ENCODE assay signal across 8 cellular contexts in the genomic region with DNA sequence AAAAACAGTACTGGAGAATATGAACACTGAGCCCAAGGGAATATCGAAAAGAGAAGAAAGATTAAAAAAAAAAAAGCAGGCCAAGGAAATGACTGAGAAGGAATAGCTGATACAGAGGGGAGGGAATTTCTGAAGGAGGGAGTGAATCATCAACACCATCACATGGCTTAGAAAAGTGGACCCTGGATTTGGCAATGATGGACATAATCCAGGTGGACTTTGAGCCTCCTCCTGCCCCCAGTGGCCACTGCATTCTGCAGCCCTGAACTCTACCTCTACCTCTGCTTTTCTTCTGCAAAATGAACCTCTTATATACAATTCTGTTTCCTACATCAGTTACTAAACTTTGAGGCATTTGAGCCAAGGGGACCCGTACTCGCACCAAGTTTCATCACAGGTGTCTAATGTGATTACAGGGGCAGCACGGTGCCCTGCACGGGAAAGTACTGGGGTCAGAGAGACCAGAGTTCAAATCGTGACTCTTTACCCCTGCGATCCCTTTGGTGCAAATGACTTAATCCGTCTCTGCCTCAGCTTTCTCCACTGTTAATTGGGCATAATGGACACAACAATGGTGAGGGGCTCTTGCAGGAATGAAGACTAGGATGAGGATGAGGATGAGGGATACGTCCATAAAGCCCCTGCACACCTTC. TPM values are rescaled to one million over a fixed set of nuclear protein-coding genes. Genes with fewer than 3 reads are reported as not detected.
DNase-seq lines count a peak whose midpoint lies in the region; ATAC-seq and TF ChIP-seq lines count a peak whose summit lies in the region.

No MANE protein-coding gene starts in this region.

- peak overlapping the region; percentile 91 for H3K27ac Mint-ChIP-seq in memory B cell

- in situ Hi-C loops in astrocyte of the spinal cord (cut with HindIII; ENCODE audit: low sequenced_read_pairs), result no loop called here

- H3K27me3 Mint-ChIP-seq in memory B cell, result no peaks in the 10 kb centered on the region

- peak overlapping the region; percentile 62 for H3K4me3 ChIP-seq in AG10803 (ENCODE audit: low read length)
- peak overlapping the region; percentile 57 for H3K4me3 ChIP-seq in astrocyte of the spinal cord (ENCODE audit: low read depth, low read length)

- H3K4me1 Mint-ChIP-seq in memory B cell, result peaks cover 28% of the 10 kb centered on the region

- no peaks in the 10 kb centered on the region for H3K9me3 Mint-ChIP-seq in memory B cell

- DNase-seq in AG10803 (ENCODE audit: low read depth) (peak; percentile 31), HT-29 (ENCODE audit: low spot score) (peak; percentile 63), astrocyte of the spinal cord (ENCODE audit: low read depth, low spot score) (peak; percentile 43), memory B cell (ENCODE audit: low spot score in 2 of 2) (no peak), NCI-H774 (lab: John Stamatoyannopoulos, UW) (no peak), NCI-H187 (lab: John Stamatoyannopoulos, UW) (no peak), nucleus accumbens (lab: John Stamatoyannopoulos, UW) (no peak)
- DNase-seq in stimulated activated CD4-positive, alpha-beta T cell treated with anti-CD3 and anti-CD28 coated beads, Interleukin-1b, Interleukin-23, amount 100 ng/mL, for 48 hours, result no peak

- TF ChIP-seq CTCF in AG10803 (conservative IDR thresholded peaks at IDR 0.05; ENCODE audit: low read length) (peak; percentile 24), astrocyte of the spinal cord (IDR thresholded peaks at IDR 0.05; ENCODE audit: low read depth, low read length) (peak; percentile 23)

- H3K4me3 Mint-ChIP-seq in memory B cell, result peak overlapping the region; percentile 82

- peaks cover 19% of the 10 kb centered on the region for H3K36me3 Mint-ChIP-seq in memory B cell

- ATAC-seq in memory B cell (ENCODE audit: low read depth), result no peak

RNA-seq across cellular contexts. Expression of a gene that starts 1.1 kb away (rescaled TPM):
- total RNA-seq in HT-29 (2014; rRNA removed; shearing (Covaris generic)), result 204 TPM in 2 replicates

Comparison
In these comparisons a context has a peak if more than half of its experiments do, and no peak if none do; other contexts are left out.
1. DNase-seq: peak in AG10803 (single experiment), HT-29 (single experiment) and astrocyte of the spinal cord (single experiment); none in memory B cell (0 of 2), NCI-H774 (single experiment), stimulated activated CD4-positive, alpha-beta T cell treated with anti-CD3 and anti-CD28 coated beads, Interleukin-1b, Interleukin-23, amount 100 ng/mL, for 48 hours (single experiment), NCI-H187 (0 of 2) and nucleus accumbens (0 of 56).